In the genomic region with DNA sequence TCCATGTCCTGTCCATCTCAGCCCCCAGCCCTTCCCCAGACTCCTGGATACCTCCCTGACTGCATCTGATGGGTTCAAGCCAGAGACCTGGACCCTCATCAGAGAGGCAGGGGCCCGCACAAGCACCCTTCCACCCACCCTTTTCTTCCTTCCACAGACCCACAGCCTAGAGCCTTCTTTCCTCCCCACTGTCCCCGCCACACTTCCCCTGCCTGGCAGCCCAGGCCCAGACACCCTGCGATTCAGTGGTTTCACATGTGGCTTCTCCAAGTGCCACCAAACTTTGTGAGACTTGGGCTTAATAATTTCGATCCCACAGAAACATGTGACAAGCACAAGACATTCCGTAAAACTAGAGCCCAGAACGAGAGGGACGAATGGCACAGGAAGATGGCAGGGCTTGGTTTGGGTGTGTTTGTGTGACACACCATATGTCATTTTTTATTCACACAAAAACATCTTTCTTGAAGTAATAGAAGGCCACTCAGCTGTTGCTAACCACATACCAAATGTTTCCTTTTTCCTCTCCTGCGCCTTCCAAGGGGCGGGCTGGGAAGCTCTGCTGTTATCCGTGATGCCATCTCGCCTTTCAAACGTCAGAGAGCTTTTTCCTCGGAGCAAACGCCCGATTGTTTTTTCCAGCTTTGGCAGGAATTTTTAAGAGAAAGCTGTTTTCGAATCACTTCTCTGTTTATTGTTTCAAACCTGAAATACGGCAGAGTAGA, we compare ENCODE assay signal across 9 cellular contexts.
DNase-seq lines count a peak whose midpoint lies in the region; FAIRE-seq and TF ChIP-seq lines count a peak whose summit lies in the region.
"Had no signal": no experiment of that assay in that cellular context is flagged by ENCODE, and none has a peak within 500 bp of the region (broad histone marks: within the 10 kb centered on the region; RNA-seq: fewer than 3 reads in every experiment).

No MANE protein-coding gene starts in this region.

- H3K4me3 ChIP-seq in OCI-LY7 (ENCODE audit: low read depth, low read length, poor library complexity, severe bottlenecking), result peak overlapping the region; percentile 59
- no peak overlapping the region for H3K4me3 ChIP-seq in fibroblast of pulmonary artery (replicated peaks; ENCODE audit: low read depth, low read length)
- H3K4me3 ChIP-seq in trophoblast cell (ENCODE audit: low read depth, low read length), result no peak overlapping the region

- no peak for TF ChIP-seq POLR2A in H54 (IDR thresholded peaks at IDR 0.05; ENCODE audit: low read depth, low read length)

- no peaks in the 10 kb centered on the region for H3K79me1 ChIP-seq in trophoblast cell (ENCODE audit: low read length)

- H3K27ac ChIP-seq in OCI-LY7 (ENCODE audit: low read depth, low read length, poor library complexity, severe bottlenecking) (peak overlapping the region; percentile 69), trophoblast cell (ENCODE audit: low read depth, low read length) (no peak overlapping the region)

- peaks cover 0 to 8% (median 8%) of the 10 kb centered on the region in 3 donors for H3K27me3 Mint-ChIP-seq in CD14-positive monocyte (ENCODE audit: low read depth in 3 of 3)

- H2BK120ac ChIP-seq in trophoblast cell (ENCODE audit: insufficient read depth, low read length, poor library complexity), result no peak overlapping the region

- no peak overlapping the region for H3K14ac ChIP-seq in trophoblast cell (ENCODE audit: low read length)

- no TSS peak for BruUV-seq in OCI-LY7 (replicated peaks; lab: Mats Ljungman, UMichigan)

- no peak overlapping the region for H4K8ac ChIP-seq in trophoblast cell (ENCODE audit: low read depth, low read length)

- no peak overlapping the region for H4K91ac ChIP-seq in trophoblast cell (ENCODE audit: low read depth, low read length)

- no peak overlapping the region for H2BK5ac ChIP-seq in trophoblast cell (ENCODE audit: low read depth, low read length, poor library complexity)

- H4K12ac ChIP-seq in trophoblast cell (ENCODE audit: low read depth, low read length), result no peak overlapping the region

- no peak for TF ChIP-seq CTCF in CD14-positive monocyte (IDR thresholded peaks at IDR 0.05)
- no peak for TF ChIP-seq CTCF in OCI-LY7 (conservative IDR thresholded peaks at IDR 0.05; ENCODE audit: low read length)
- TF ChIP-seq CTCF in fibroblast of pulmonary artery (IDR thresholded peaks at IDR 0.05; ENCODE audit: low read length, missing control alignments), result no peak

- no peaks in the 10 kb centered on the region for H3K27me3 ChIP-seq in trophoblast cell (ENCODE audit: insufficient read depth, low read length)

- no peak overlapping the region for H3K9ac ChIP-seq in trophoblast cell (ENCODE audit: low read length)

- H2AFZ ChIP-seq in OCI-LY7 (ENCODE audit: low read length) (no peak overlapping the region), trophoblast cell (ENCODE audit: insufficient read depth, low read length, poor library complexity) (no peak overlapping the region)

- no peak overlapping the region for H3K18ac ChIP-seq in trophoblast cell (ENCODE audit: low read length)

- H2BK12ac ChIP-seq in trophoblast cell (ENCODE audit: low read length), result no peak overlapping the region

- H3K9me3 ChIP-seq in OCI-LY7 (ENCODE audit: low read length) (no peaks in the 10 kb centered on the region), trophoblast cell (ENCODE audit: insufficient read depth, low read depth, low read length) (no peaks in the 10 kb centered on the region)

- no peaks in the 10 kb centered on the region for H3K79me2 ChIP-seq in OCI-LY7 (ENCODE audit: insufficient read depth, low read depth, low read length)
- H3K79me2 ChIP-seq in trophoblast cell (ENCODE audit: control insufficient read depth, insufficient read depth, low read length, poor library complexity), result no peaks in the 10 kb centered on the region

- no peak for DNase-seq in CD14-positive monocyte (ENCODE audit: low spot score)
- no peak for DNase-seq in OCI-LY7 (ENCODE audit: low spot score)
- DNase-seq in fibroblast of pulmonary artery (ENCODE audit: low read depth), result peak; percentile 61
- peak; percentile 83 to 94 for DNase-seq in trophoblast cell
- DNase-seq in putamen (ENCODE audit: low spot score), result no peak
- no peak for DNase-seq in H54 (ENCODE audit: insufficient read length, low spot score)
- DNase-seq in retina, result no peak
- no peak for DNase-seq in stimulated activated CD4-positive, alpha-beta T cell treated with anti-CD3 and anti-CD28 coated beads, Interleukin-4, amount 100 ng/mL, for 24 hours
- DNase-seq: activated CD4-positive, alpha-beta T cell treated with anti-CD3 and anti-CD28 coated beads, Interleukin-2, amount 50 U/mL, for 1 hour had no signal

- H2AK5ac ChIP-seq in trophoblast cell (ENCODE audit: low read length), result no peak overlapping the region

- CTCF ChIA-PET in OCI-LY7 (lab: Charles Lee; ENCODE audit: unreplicated experiment), result no interaction called here

- no peaks in the 10 kb centered on the region for H3K36me3 ChIP-seq in OCI-LY7 (ENCODE audit: insufficient read depth, low read length)
- no peaks in the 10 kb centered on the region for H3K36me3 ChIP-seq in trophoblast cell (ENCODE audit: control insufficient read depth in 1 of 2, insufficient read depth in 2 of 2, low read length in 2 of 2)

- H3K4ac ChIP-seq in trophoblast cell (ENCODE audit: low read depth, low read length), result no peak overlapping the region

- H3K27ac Mint-ChIP-seq in CD14-positive monocyte, result peak overlapping the region in 6 of 7 donors; percentile 43 to 84 (median 73)

- peaks cover 49% of the 10 kb centered on the region for H3K4me1 Mint-ChIP-seq in CD14-positive monocyte

- no CpG with 5 or more reads among the region's 17 CpGs for WGBS in trophoblast cell (ENCODE audit: extremely low coverage, insufficient coverage, insufficient read length)

- H3K9me3 Mint-ChIP-seq in CD14-positive monocyte, result no peaks in the 10 kb centered on the region

- H4K20me1 ChIP-seq in OCI-LY7 (ENCODE audit: insufficient read depth, low read length), result 0 out of 2 replicates have a peak, but pooled peaks cover 10% of the 10 kb centered on the region

- POLR2A ChIA-PET in OCI-LY7 (lab: Charles Lee), result interaction anchor here (0.7 to 1.0 kb wide), 2 partner anchors 8 to 68 kb away, joined by 3 to 4 read pairs; no protein-coding TSS in a partner anchor

- peaks cover 0 to 9% of the 10 kb centered on the region in 2 donors for H3K36me3 Mint-ChIP-seq in CD14-positive monocyte

- FAIRE-seq in H54 (lab: Jason Lieb, UNC), result no peak

- no peak overlapping the region for H3K23ac ChIP-seq in trophoblast cell (ENCODE audit: low read length)

- intact Hi-C loops in CD14-positive monocyte (cut with micrococcal nuclease), result no loop called here
- intact Hi-C loops in OCI-LY7 (cut with micrococcal nuclease; ENCODE audit: unreplicated experiment), result no loop called here

- no peaks in the 10 kb centered on the region for H3K9me2 ChIP-seq in OCI-LY7 (ENCODE audit: insufficient read depth, low read length)

- H3K4me1 ChIP-seq in OCI-LY7 (ENCODE audit: insufficient read depth, low read length, poor library complexity, severe bottlenecking), result peaks cover 37% of the 10 kb centered on the region
- H3K4me1 ChIP-seq in trophoblast cell (ENCODE audit: control insufficient read depth in 1 of 2, insufficient read depth in 2 of 2, low read length in 2 of 2), result peaks cover 0 to 5% of the 10 kb centered on the region in 2 experiments

- H3K4me2 ChIP-seq in OCI-LY7 (ENCODE audit: low read length) (peak overlapping the region; percentile 83), trophoblast cell (ENCODE audit: low read length) (no peak overlapping the region)

- H3K4me3 Mint-ChIP-seq in CD14-positive monocyte, result peak overlapping the region; percentile 37 to 75

Comparison
In these comparisons a context has a peak if more than half of its experiments do, and no peak if none do; other contexts are left out.
1. DNase-seq: peak in fibroblast of pulmonary artery (single experiment) and trophoblast cell (2 of 2); none in CD14-positive monocyte (single experiment), OCI-LY7 (single experiment), putamen (single experiment), H54 (single experiment), retina (single experiment) and stimulated activated CD4-positive, alpha-beta T cell treated with anti-CD3 and anti-CD28 coated beads, Interleukin-4, amount 100 ng/mL, for 24 hours (single experiment).